In genomic region chr22:24499706-24500105, GRCh38 we compare ENCODE assay signal across 16 cellular contexts. TPM values are rescaled to one million over a fixed set of nuclear protein-coding genes. Genes with fewer than 3 reads are reported as not detected.
A peak's percentile ranks its signal among the peaks of the same experiment; 100 is the strongest.
DNase-seq lines count a peak whose midpoint lies in the region; FAIRE-seq and TF ChIP-seq lines count a peak whose summit lies in the region.
"Had no signal": no experiment of that assay in that cellular context is flagged by ENCODE, and none has a peak within 500 bp of the region (broad histone marks: within the 10 kb centered on the region; RNA-seq: fewer than 3 reads in every experiment).

No MANE protein-coding gene starts in this region.

- H4K20me1 ChIP-seq in OCI-LY1 (ENCODE audit: insufficient read depth, low read length): no peaks in the 10 kb centered on the region
- H4K20me1 ChIP-seq in neural progenitor cell (ENCODE audit: low read depth): peaks cover 15% of the 10 kb centered on the region

- H3K56ac ChIP-seq in mesendoderm (ENCODE audit: low read length): peak overlapping the region; percentile 17

- H3K36me3 ChIP-seq in OCI-LY1 (ENCODE audit: insufficient read depth, low read length) (no peaks in the 10 kb centered on the region), kidney (ENCODE audit: control insufficient read depth in 1 of 2, insufficient read depth in 2 of 2, low read length in 2 of 2) (peaks cover 2 to 12% of the 10 kb centered on the region in 2 donors), mesendoderm (ENCODE audit: control insufficient read depth, insufficient read depth, low read length) (no peaks in the 10 kb centered on the region), neural progenitor cell (no peaks in the 10 kb centered on the region)
- H3K36me3 ChIP-seq: BE2C had no signal

- no peak overlapping the region for H2BK120ac ChIP-seq in mesendoderm (ENCODE audit: low read depth, low read length)

- DNase-seq in kidney (peak; percentile 40), mesendoderm (no peak), urothelium cell line (ENCODE audit: low spot score) (no peak), neural progenitor cell (ENCODE audit: low spot score) (no peak), hippocampal formation (lab: John Stamatoyannopoulos, UW) (no peak)
- DNase-seq in activated CD4-positive, CD25-positive, alpha-beta regulatory T cell (lab: John Stamatoyannopoulos, UW): no peak
- DNase-seq: BE2C; CD8-positive, alpha-beta T cell; COR-L47; GF-D8; IMR-90 had no signal

- H3K4me3 ChIP-seq in OCI-LY1 (ENCODE audit: low read depth, low read length, poor library complexity, severe bottlenecking) (no peak overlapping the region), kidney (ENCODE audit: low read length in 2 of 2) (no peak overlapping the region), mesendoderm (ENCODE audit: low read length) (no peak overlapping the region), neural progenitor cell (no peak overlapping the region)

- H2AFZ ChIP-seq in OCI-LY1 (ENCODE audit: low read length) (no peak overlapping the region), neural progenitor cell (replicated peaks) (no peak overlapping the region)

- H3K4me3 Mint-ChIP-seq in neural progenitor cell: no peak overlapping the region
- H3K4me3 Mint-ChIP-seq: CD14-positive monocyte; CD8-positive, alpha-beta T cell had no signal

- no CpG with 5 or more reads among the region's 4 CpGs for WGBS in mesendoderm (ENCODE audit: extremely low coverage, insufficient coverage, low lambda C conversion rate)

- peaks cover 49% of the 10 kb centered on the region for H3K4me1 Mint-ChIP-seq in neural progenitor cell

- H3K79me2 ChIP-seq in OCI-LY1 (ENCODE audit: insufficient read depth, low read length) (no peaks in the 10 kb centered on the region), mesendoderm (ENCODE audit: control insufficient read depth, insufficient read depth, low read length) (no peaks in the 10 kb centered on the region), neural progenitor cell (ENCODE audit: low read depth) (no peaks in the 10 kb centered on the region)

- peaks cover 20% of the 10 kb centered on the region for H3K27me3 Mint-ChIP-seq in neural progenitor cell (ENCODE audit: insufficient read depth, low read depth)

- no peak overlapping the region for H2BK5ac ChIP-seq in mesendoderm (ENCODE audit: low read length)

- H3K27ac ChIP-seq in OCI-LY1 (ENCODE audit: low read depth, low read length, poor library complexity, severe bottlenecking): peak overlapping the region; percentile 1
- H3K27ac ChIP-seq in kidney (ENCODE audit: low read depth in 2 of 2, low read length in 2 of 2): peak overlapping the region in 1 of 2 donors; percentile 53
- no peak overlapping the region for H3K27ac ChIP-seq in mesendoderm (ENCODE audit: low read depth, low read length)
- no peak overlapping the region for H3K27ac ChIP-seq in neural progenitor cell
- H3K27ac ChIP-seq: HL-60 had no signal

- H2AK5ac ChIP-seq in mesendoderm (ENCODE audit: low read length): no peak overlapping the region

- no peak overlapping the region for H3K18ac ChIP-seq in mesendoderm (ENCODE audit: low read length)

- H4K5ac ChIP-seq in mesendoderm (ENCODE audit: low read length): no peak overlapping the region

- H3F3A ChIP-seq in OCI-LY1 (ENCODE audit: insufficient read depth, low read length): no peaks in the 10 kb centered on the region
- peaks cover 17% of the 10 kb centered on the region for H3F3A ChIP-seq in neural progenitor cell (ENCODE audit: low read depth)

- H3K27ac Mint-ChIP-seq in neural progenitor cell: no peak overlapping the region
- H3K27ac Mint-ChIP-seq: CD8-positive, alpha-beta T cell had no signal

- intact Hi-C loops in kidney (cut with DNase I): loop anchor here (10.0 kb wide), 1 partner anchor 75 kb away; the partner anchor contains the start of gene ADORA2A

- TF ChIP-seq CTCF in OCI-LY1 (IDR thresholded peaks at IDR 0.05; ENCODE audit: low read length) (no peak), kidney (IDR thresholded peaks at IDR 0.05; ENCODE audit: borderline replicate concordance, extremely low read depth, insufficient read depth) (no peak), neural progenitor cell (IDR thresholded peaks at IDR 0.05) (no peak)

- H3K4me1 ChIP-seq in OCI-LY1 (ENCODE audit: insufficient read depth, low read length, severe bottlenecking) (peaks cover 41% of the 10 kb centered on the region), kidney (ENCODE audit: control insufficient read depth in 1 of 2, insufficient read depth in 1 of 2, low read depth in 1 of 2, low read length in 2 of 2) (peaks cover 15 to 28% of the 10 kb centered on the region in 2 donors), mesendoderm (ENCODE audit: control insufficient read depth, low read depth, low read length) (peaks cover 3% of the 10 kb centered on the region), neural progenitor cell (peaks cover 20% of the 10 kb centered on the region)

- H3K4ac ChIP-seq in mesendoderm (ENCODE audit: low read depth, low read length): no peak overlapping the region

- H3K23ac ChIP-seq in mesendoderm (ENCODE audit: low read length): no peak overlapping the region

- no peaks in the 10 kb centered on the region for H3K36me3 Mint-ChIP-seq in neural progenitor cell
- H3K36me3 Mint-ChIP-seq: CD8-positive, alpha-beta T cell had no signal

- H4K8ac ChIP-seq in mesendoderm (ENCODE audit: low read depth, low read length): no peak overlapping the region

- peaks cover 3% of the 10 kb centered on the region for H3K9me3 Mint-ChIP-seq in neural progenitor cell
- H3K9me3 Mint-ChIP-seq: CD8-positive, alpha-beta T cell had no signal

- H3K27me3 ChIP-seq in OCI-LY1 (ENCODE audit: insufficient read depth, low read length): no peaks in the 10 kb centered on the region
- peaks cover 4% of the 10 kb centered on the region for H3K27me3 ChIP-seq in mesendoderm (ENCODE audit: insufficient read depth, low read length, poor library complexity)
- H3K27me3 ChIP-seq in neural progenitor cell: peaks cover 82% of the 10 kb centered on the region
- H3K27me3 ChIP-seq: BE2C had no signal

- H2BK15ac ChIP-seq in mesendoderm (replicated peaks; ENCODE audit: low read depth): no peak overlapping the region

- H3K9me2 ChIP-seq in OCI-LY1 (ENCODE audit: low read depth, low read length): no peaks in the 10 kb centered on the region

- no peak overlapping the region for H3K4me2 ChIP-seq in OCI-LY1 (ENCODE audit: low read length)
- no peak overlapping the region for H3K4me2 ChIP-seq in mesendoderm (ENCODE audit: low read length)
- H3K4me2 ChIP-seq in neural progenitor cell: no peak overlapping the region

- H3K9me3 ChIP-seq in OCI-LY1 (ENCODE audit: low read length) (no peaks in the 10 kb centered on the region), kidney (ENCODE audit: control insufficient read depth in 1 of 2, low read length in 2 of 2) (no peaks in the 10 kb centered on the region), neural progenitor cell (ENCODE audit: low read depth) (no peaks in the 10 kb centered on the region)
- H3K9me3 ChIP-seq: BE2C had no signal

- H3K9ac ChIP-seq in OCI-LY1 (ENCODE audit: low read length) (no peak overlapping the region), kidney (ENCODE audit: low read length in 2 of 2) (no peak overlapping the region), mesendoderm (ENCODE audit: low read length) (no peak overlapping the region), neural progenitor cell (no peak overlapping the region)

- no peaks in the 10 kb centered on the region for H3K79me1 ChIP-seq in mesendoderm (ENCODE audit: low read length)

- FAIRE-seq in kidney (lab: Jason Lieb, UNC): no peak
- FAIRE-seq in urothelium cell line (lab: Jason Lieb, UNC): peak; percentile 5
- FAIRE-seq: A204.1 had no signal

RNA-seq across cellular contexts. Expression of gene UPB1, which starts 4.6 kb away (rescaled TPM):
- total RNA-seq in kidney: 1.0 TPM
- polyA plus RNA-seq in kidney (ENCODE audit: insufficient read depth, low read depth, low replicate concordance): 64.6 TPM
- 0.01 TPM for polyA plus RNA-seq in mesendoderm (2013, experiment 1 of 2)
- polyA plus RNA-seq in mesendoderm (2013, experiment 2 of 2): not detected
- 0.12 and 0.17 TPM in 2 replicates for total RNA-seq in neural progenitor cell (ENCODE audit: low replicate concordance)
- total RNA-seq: H4 had no signal

RNA-seq across cellular contexts. Expression of gene GUCD1, which starts 55.2 kb away (rescaled TPM):
- total RNA-seq in kidney (150 TPM), neural progenitor cell (ENCODE audit: low replicate concordance) (31.0 and 62.3 TPM in 2 replicates)
- polyA plus RNA-seq in kidney (ENCODE audit: insufficient read depth, low read depth, low replicate concordance): 111 TPM
- 55.2 TPM for polyA plus RNA-seq in mesendoderm (2013, experiment 1 of 2)
- 52.5 TPM for polyA plus RNA-seq in mesendoderm (2013, experiment 2 of 2)

RNA-seq across cellular contexts. Expression of gene SNRPD3, which starts 56.1 kb away (rescaled TPM):
- 73.7 TPM for total RNA-seq in kidney
- 136 TPM for polyA plus RNA-seq in kidney (ENCODE audit: insufficient read depth, low read depth, low replicate concordance)
- polyA plus RNA-seq in mesendoderm (2013, experiment 1 of 2): 174 TPM
- polyA plus RNA-seq in mesendoderm (2013, experiment 2 of 2): 173 TPM
- total RNA-seq in neural progenitor cell (ENCODE audit: low replicate concordance): 195 and 302 TPM in 2 replicates
